22 cellular contexts compared by ENCODE assay signal in the genomic region with DNA sequence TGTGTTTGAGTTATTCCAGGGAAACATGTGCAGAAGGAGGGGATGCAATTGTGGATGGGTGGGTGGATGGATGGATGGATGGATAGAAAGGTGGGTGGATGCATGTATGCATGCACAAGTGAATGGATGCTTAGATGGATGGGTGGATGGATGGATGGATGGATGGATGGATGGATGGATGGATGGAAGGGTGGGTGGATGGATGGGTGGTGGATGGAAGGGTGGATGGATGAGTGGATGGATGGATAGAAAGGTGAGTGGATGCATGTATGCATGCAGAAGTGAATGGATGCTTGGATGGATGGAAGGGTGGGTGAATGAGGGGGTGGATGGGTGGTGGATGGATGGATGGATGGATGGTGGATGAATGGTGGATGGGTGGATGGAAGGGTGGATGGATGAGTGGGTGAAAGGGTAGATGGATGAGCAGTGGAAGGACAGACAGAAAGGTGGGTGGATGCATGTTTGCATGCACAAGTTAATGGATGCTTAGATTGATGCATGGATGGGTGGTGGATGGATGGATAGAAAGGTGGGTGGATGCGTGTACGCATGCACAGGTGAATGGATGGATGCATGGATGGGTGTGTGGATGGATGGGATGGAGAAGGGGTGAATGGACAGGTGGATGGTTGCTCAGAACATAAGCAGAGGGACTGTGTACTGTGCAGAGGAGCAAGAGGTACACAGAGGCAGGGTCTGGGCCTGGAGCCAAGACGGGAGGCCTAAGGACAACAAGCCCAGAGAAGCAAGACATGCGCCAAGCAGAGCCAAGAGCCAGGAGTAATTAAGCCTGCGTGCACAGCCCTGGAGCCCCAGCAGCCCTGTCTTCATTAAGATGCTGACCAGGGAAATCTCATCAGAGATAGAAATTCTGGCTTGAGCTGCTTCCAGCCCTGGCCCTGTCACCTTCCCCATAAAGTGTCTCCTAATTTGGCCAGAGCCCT.
DNase-seq lines count a peak whose midpoint lies in the region; ATAC-seq, FAIRE-seq and TF ChIP-seq lines count a peak whose summit lies in the region.
"Had no signal": no experiment of that assay in that cellular context is flagged by ENCODE, and none has a peak within 500 bp of the region (broad histone marks: within the 10 kb centered on the region; RNA-seq: fewer than 3 reads in every experiment).

No MANE protein-coding gene starts in this region.

- intact Hi-C loops in spleen (cut with DNase I; ENCODE audit: low total_unique reads): no loop called here
- intact Hi-C loops in naive thymus-derived CD4-positive, alpha-beta T cell (cut with micrococcal nuclease): no loop called here

- no peak for TF ChIP-seq POLR2A in spleen (IDR thresholded peaks at IDR 0.05)

- FAIRE-seq in urothelium cell line (lab: Jason Lieb, UNC): peak; percentile 58
- FAIRE-seq: HTR-8/SVneo had no signal

- no peak overlapping the region for H3K4me3 ChIP-seq in spleen
- no peak overlapping the region for H3K4me3 ChIP-seq in naive thymus-derived CD4-positive, alpha-beta T cell (ENCODE audit: low read length)
- H3K4me3 ChIP-seq: SJSA1 had no signal

- H3K36me3 ChIP-seq in spleen: no peaks in the 10 kb centered on the region
- H3K36me3 ChIP-seq in naive thymus-derived CD4-positive, alpha-beta T cell (ENCODE audit: control insufficient read depth in 2 of 3, insufficient read depth in 3 of 3, low read length in 3 of 3): no peaks in the 10 kb centered on the region
- H3K36me3 ChIP-seq: SJSA1 had no signal

- peaks cover 0 to 59% (median 0%) of the 10 kb centered on the region in 7 donors for H3K27me3 ChIP-seq in spleen (replicated peaks in 1 of 7)
- H3K27me3 ChIP-seq in naive thymus-derived CD4-positive, alpha-beta T cell (ENCODE audit: control insufficient read depth in 2 of 2, insufficient read depth in 2 of 2, low read length in 2 of 2): no peaks in the 10 kb centered on the region
- H3K27me3 ChIP-seq: SJSA1 had no signal

- peaks cover 0 to 11% (median 0%) of the 10 kb centered on the region in 6 donors for H3K4me1 ChIP-seq in spleen
- H3K4me1 ChIP-seq in naive thymus-derived CD4-positive, alpha-beta T cell (ENCODE audit: control insufficient read depth in 2 of 2, insufficient read depth in 2 of 2, low read length in 2 of 2): no peaks in the 10 kb centered on the region
- H3K4me1 ChIP-seq: SJSA1 had no signal

- peaks cover 0 to 20% (median 12%) of the 10 kb centered on the region in 8 donors for H3K9me3 ChIP-seq in spleen
- no peaks in the 10 kb centered on the region for H3K9me3 ChIP-seq in naive thymus-derived CD4-positive, alpha-beta T cell (ENCODE audit: control insufficient read depth in 2 of 3, low read length in 3 of 3)

- CTCF ChIA-PET in naive thymus-derived CD4-positive, alpha-beta T cell (lab: Charles Lee): no interaction called here

- TF ChIP-seq CTCF in endothelial cell (IDR thresholded peaks at IDR 0.05; ENCODE audit: unreplicated experiment) (no peak), spleen (IDR thresholded peaks at IDR 0.05 in 8 of 11, conservative IDR thresholded peaks at IDR 0.05 in 3 of 11) (no peak)

- no peaks in the 10 kb centered on the region for H3K4me1 Mint-ChIP-seq in endothelial cell (ENCODE audit: unreplicated experiment)
- H3K4me1 Mint-ChIP-seq in naive thymus-derived CD4-positive, alpha-beta T cell: peaks cover 0 to 1% (median 0%) of the 10 kb centered on the region in 7 donors
- H3K4me1 Mint-ChIP-seq: CD8-positive, alpha-beta memory T cell had no signal

- POLR2A ChIA-PET in naive thymus-derived CD4-positive, alpha-beta T cell (lab: Charles Lee): no interaction called here

- peaks cover 10% of the 10 kb centered on the region for H3K9me3 Mint-ChIP-seq in endothelial cell (ENCODE audit: unreplicated experiment)
- H3K9me3 Mint-ChIP-seq in naive thymus-derived CD4-positive, alpha-beta T cell: peaks cover 0 to 3% (median 0%) of the 10 kb centered on the region in 11 donors
- H3K9me3 Mint-ChIP-seq: CD8-positive, alpha-beta memory T cell had no signal

- peak overlapping the region; percentile 49 for H3K4me3 Mint-ChIP-seq in endothelial cell (ENCODE audit: unreplicated experiment)
- H3K4me3 Mint-ChIP-seq in naive thymus-derived CD4-positive, alpha-beta T cell: no peak overlapping the region
- H3K4me3 Mint-ChIP-seq: CD8-positive, alpha-beta memory T cell; H9 had no signal

- ATAC-seq in naive thymus-derived CD4-positive, alpha-beta T cell: no peak
- ATAC-seq: Panc1 had no signal

- DNase-seq in NCI-H2029 (lab: John Stamatoyannopoulos, UW) (peak; percentile 20), NCI-H2029 treated with DMSO at 0.1 percent for 48 hours (lab: John Stamatoyannopoulos, UW) (no peak), NCI-H446 treated with DMSO at 0.1 percent for 48 hours (lab: John Stamatoyannopoulos, UW) (peak; percentile 20), endothelial cell (ENCODE audit: low spot score) (no peak), urothelium cell line (ENCODE audit: low spot score) (no peak), spleen (no peak)
- no peak for DNase-seq in naive thymus-derived CD4-positive, alpha-beta T cell
- DNase-seq: AML-193; CD8-positive, alpha-beta memory T cell; DMS53; H9; NCI-H1417 treated with DMSO at 0.1 percent for 48 hours; NCI-H187; NCI-H2227 treated with DMSO at 0.1 percent for 48 hours; NCI-H524 treated with DMSO at 0.1 percent for 48 hours; NCI-H82; T-helper 1 cell had no signal

- H3K27me3 Mint-ChIP-seq in endothelial cell (ENCODE audit: unreplicated experiment): peaks cover 9% of the 10 kb centered on the region
- H3K27me3 Mint-ChIP-seq in naive thymus-derived CD4-positive, alpha-beta T cell: no peaks in the 10 kb centered on the region
- H3K27me3 Mint-ChIP-seq: CD8-positive, alpha-beta memory T cell had no signal

- peak overlapping the region; percentile 11 for H3K27ac Mint-ChIP-seq in endothelial cell (ENCODE audit: unreplicated experiment)
- H3K27ac Mint-ChIP-seq in naive thymus-derived CD4-positive, alpha-beta T cell: peak overlapping the region in 2 of 9 donors; percentile 5 to 62
- H3K27ac Mint-ChIP-seq: CD8-positive, alpha-beta memory T cell had no signal

- H3K36me3 Mint-ChIP-seq in endothelial cell (ENCODE audit: low read depth, unreplicated experiment): peaks cover 8% of the 10 kb centered on the region
- no peaks in the 10 kb centered on the region for H3K36me3 Mint-ChIP-seq in naive thymus-derived CD4-positive, alpha-beta T cell
- H3K36me3 Mint-ChIP-seq: CD8-positive, alpha-beta memory T cell had no signal

- H3K27ac ChIP-seq in spleen: no peak overlapping the region
- no peak overlapping the region for H3K27ac ChIP-seq in naive thymus-derived CD4-positive, alpha-beta T cell (ENCODE audit: low read depth, low read length)
- H3K27ac ChIP-seq: C4-2B, KMS-11, SJSA1 had no signal

- 85 to 94% (median 93%) methylated on average over 5 of the region's 5 CpGs for WGBS in spleen, 5 donors

Comparison
In these comparisons a context has a peak if more than half of its experiments do, and no peak if none do; other contexts are left out.
1. DNase-seq: peak in NCI-H2029 (single experiment) and NCI-H446 treated with DMSO at 0.1 percent for 48 hours (single experiment); none in NCI-H2029 treated with DMSO at 0.1 percent for 48 hours (single experiment), endothelial cell (single experiment), urothelium cell line (single experiment), spleen (single experiment) and naive thymus-derived CD4-positive, alpha-beta T cell (0 of 9).